ENCODE assay signal across 21 cellular contexts in genomic region chr1:55040953-55041494, GRCh38. TPM values are rescaled to one million over a fixed set of nuclear protein-coding genes. Genes with fewer than 3 reads are reported as not detected.
DNase-seq lines count a peak whose midpoint lies in the region; ATAC-seq and TF ChIP-seq lines count a peak whose summit lies in the region.
"Had no signal": no experiment of that assay in that cellular context is flagged by ENCODE, and none has a peak within 500 bp of the region (broad histone marks: within the 10 kb centered on the region; RNA-seq: fewer than 3 reads in every experiment).

No MANE protein-coding gene starts in this region.

- H3K36me3 ChIP-seq in adipocyte (ENCODE audit: control insufficient read depth, insufficient read depth, low read length, severe bottlenecking): peaks cover 12% of the 10 kb centered on the region
- H3K36me3 ChIP-seq: BLaER1 treated with 17β-estradiol and CSF1 and Interleukin-3, amounts not matched to agents 10 nM and 100 nM had no signal

- peaks cover 29% of the 10 kb centered on the region for H3K27me3 ChIP-seq in adipocyte (replicated peaks; ENCODE audit: control insufficient read depth, insufficient read depth, low read length)

- DNase-seq in HFF-Myc (ENCODE audit: extremely low read depth, low read depth) (no peak), adipocyte (ENCODE audit: low read depth) (no peak), progenitor cell of endocrine pancreas (ENCODE audit: low spot score, unreplicated experiment) (no peak), anterior cingulate cortex (lab: John Stamatoyannopoulos, UW) (no peak), GM19238 (ENCODE audit: insufficient read length, low spot score) (no peak), RPMI8226 (no peak)
- DNase-seq: activated CD4-positive, alpha-beta T cell treated with anti-CD3 and anti-CD28 coated beads for 48 hours; activated T-cell treated with anti-CD3 and anti-CD28 coated beads, Interleukin-2, amount 50 U/mL, for 4 hours; EL; kidney glomerular epithelial cell; NCI-H1436 treated with DMSO at 0.1 percent for 48 hours; NCI-H510A treated with DMSO at 0.1 percent for 48 hours; stimulated activated CD4-positive, alpha-beta T cell treated with anti-CD3 and anti-CD28 coated beads, Interleukin-4, amount 100 ng/mL, for 24 hours had no signal

- H3K27me3 Mint-ChIP-seq in progenitor cell of endocrine pancreas: peaks cover 49% of the 10 kb centered on the region

- H3K4me1 Mint-ChIP-seq in progenitor cell of endocrine pancreas (ENCODE audit: low read depth): peaks cover 18% of the 10 kb centered on the region

- H3K36me3 Mint-ChIP-seq in progenitor cell of endocrine pancreas (ENCODE audit: insufficient read depth): peaks cover 6% of the 10 kb centered on the region

- TF ChIP-seq CTCF in HFF-Myc (IDR thresholded peaks at IDR 0.05; ENCODE audit: low read depth, low read length, missing control alignments): no peak
- TF ChIP-seq CTCF in progenitor cell of endocrine pancreas (IDR thresholded peaks at IDR 0.05; ENCODE audit: unreplicated experiment): no peak

- H3K4me3 ChIP-seq in HFF-Myc (replicated peaks; ENCODE audit: low read depth, low read length) (peak overlapping the region; percentile 55), adipocyte (ENCODE audit: low read length) (peak overlapping the region; percentile 79), iPS-11a (ENCODE audit: low read depth, low read length) (peak overlapping the region; percentile 62)
- H3K4me3 ChIP-seq: BLaER1 treated with 17β-estradiol and CSF1 and Interleukin-3, amounts not matched to agents 10 nM and 100 nM had no signal

- H3K9me3 ChIP-seq in adipocyte (ENCODE audit: control insufficient read depth, low read length): no peaks in the 10 kb centered on the region
- H3K9me3 ChIP-seq: BLaER1 treated with 17β-estradiol and CSF1 and Interleukin-3, amounts not matched to agents 10 nM and 100 nM had no signal

- H3K9me3 Mint-ChIP-seq in progenitor cell of endocrine pancreas (ENCODE audit: low read depth): no peaks in the 10 kb centered on the region
- H3K9me3 Mint-ChIP-seq: activated T-cell treated with anti-CD3 and anti-CD28 coated beads, Interleukin-2, amount 50 U/mL, for 4 hours had no signal

- H3K9ac ChIP-seq in adipocyte (ENCODE audit: low read length): peak overlapping the region; percentile 73
- H3K9ac ChIP-seq: BLaER1 treated with 17β-estradiol and CSF1 and Interleukin-3, amounts not matched to agents 10 nM and 100 nM; KMS-11 had no signal

- no peak for ATAC-seq in GM21390 (IDR thresholded peaks at IDR 0.05; ENCODE audit: unreplicated experiment)
- ATAC-seq: activated T-cell treated with anti-CD3 and anti-CD28 coated beads, Interleukin-2, amount 50 U/mL, for 4 hours had no signal

- H3K4me3 Mint-ChIP-seq in progenitor cell of endocrine pancreas (ENCODE audit: low read depth): peak overlapping the region; percentile 83
- H3K4me3 Mint-ChIP-seq: activated T-cell treated with anti-CD3 and anti-CD28 coated beads, Interleukin-2, amount 50 U/mL, for 4 hours had no signal

- H3K4me1 ChIP-seq in adipocyte (ENCODE audit: control insufficient read depth, insufficient read depth, low read length): peaks cover 17% of the 10 kb centered on the region

- no peak overlapping the region for H3K27ac Mint-ChIP-seq in progenitor cell of endocrine pancreas

RNA-seq across cellular contexts. Expression of gene PCSK9, which starts 1.7 kb away (rescaled TPM):
- total RNA-seq in progenitor cell of endocrine pancreas: 18.7 and 19.5 TPM in 2 replicates

RNA-seq across cellular contexts. Expression of gene BSND, which starts 42.3 kb away (rescaled TPM):
- total RNA-seq in progenitor cell of endocrine pancreas: not detected in 2 replicates
- total RNA-seq: activated T-cell treated with anti-CD3 and anti-CD28 coated beads, Interleukin-2, amount 50 U/mL, for 4 hours; aorta; fibroblast of villous mesenchyme; myocyte; T-helper 2 cell treated with Interferon-gamma antibody and Interleukin-4, amounts not matched to agents 100 ng/mL and 5 ng/mL, for 36 hours had no signal
